Comparison of ENCODE assay signal across 26 cellular contexts in genomic region chr4:183495182-183495581, GRCh38.
"Had no signal": no experiment of that assay in that cellular context is flagged by ENCODE, and none has a peak within 500 bp of the region (broad histone marks: within the 10 kb centered on the region; RNA-seq: fewer than 3 reads in every experiment).

No MANE protein-coding gene starts in this region.

- H3K9me3 Mint-ChIP-seq: immature natural killer cell; stimulated activated effector memory CD8-positive, alpha-beta T cell treated with anti-CD3 and anti-CD28 coated beads, Interleukin-12 subunit alpha, Interleukin-12 subunit beta, amount 100 ng/mL, for 72 hours had no signal

- H3K4me1 Mint-ChIP-seq: naive B cell; stimulated activated effector memory CD8-positive, alpha-beta T cell treated with anti-CD3 and anti-CD28 coated beads, Interleukin-12 subunit alpha, Interleukin-12 subunit beta, amount 100 ng/mL, for 72 hours had no signal

- H3K9ac ChIP-seq: parathyroid adenoma had no signal

- H2AFZ ChIP-seq: parathyroid adenoma had no signal

- H3K27me3 ChIP-seq: right atrium auricular region, sigmoid colon, stomach, thyroid gland had no signal

- H3K4me3 Mint-ChIP-seq: immature natural killer cell; memory B cell; mesothelial cell of epicardium; naive B cell; nephron progenitor cell; stimulated activated effector memory CD8-positive, alpha-beta T cell treated with anti-CD3 and anti-CD28 coated beads, Interleukin-12 subunit alpha, Interleukin-12 subunit beta, amount 100 ng/mL, for 72 hours; type B pancreatic cell had no signal

- H3K36me3 ChIP-seq: right atrium auricular region, sigmoid colon, thyroid gland had no signal

- H3K27ac Mint-ChIP-seq: immature natural killer cell; memory B cell; mesothelial cell of epicardium; naive B cell; progenitor cell of endocrine pancreas; stimulated activated effector memory CD8-positive, alpha-beta T cell treated with anti-CD3 and anti-CD28 coated beads, Interleukin-12 subunit alpha, Interleukin-12 subunit beta, amount 100 ng/mL, for 72 hours; type B pancreatic cell had no signal

- H3K27ac ChIP-seq: parathyroid adenoma, right atrium auricular region, sigmoid colon, stomach, thyroid gland had no signal

- FAIRE-seq: frontal cortex had no signal

- H3K4me3 ChIP-seq: lung, mucosa of descending colon, right atrium auricular region, sigmoid colon, stomach, thyroid gland had no signal

- H3K79me2 ChIP-seq: parathyroid adenoma had no signal

- H3K27me3 Mint-ChIP-seq: memory B cell, naive B cell, progenitor cell of endocrine pancreas, type B pancreatic cell had no signal

- H3K9me3 ChIP-seq: mucosa of descending colon, sigmoid colon, stomach, thyroid gland had no signal

- DNase-seq: cerebellar nuclear complex; cortex of kidney; hypothalamus; immature natural killer cell; islet precursor cell; kidney glomerular epithelial cell; mucosa of descending colon; naive B cell; nephron progenitor cell; occipital lobe; sigmoid colon; stimulated activated CD4-positive, alpha-beta T cell treated with anti-CD3 and anti-CD28 coated beads, Interleukin-2, amount 100 ng/mL, for 24 hours; stimulated activated CD4-positive, alpha-beta T cell treated with anti-CD3 and anti-CD28 coated beads, Interleukin-4, amount 100 ng/mL, for 24 hours; stimulated activated naive CD4-positive, alpha-beta T cell treated with Interleukin-2 at 50 U/mL for 16 hours; stomach; thyroid gland had no signal

- H3K4me1 ChIP-seq: parathyroid adenoma, right atrium auricular region, sigmoid colon, stomach, thyroid gland had no signal

- ATAC-seq: left lobe of liver; mucosa of descending colon; stimulated activated effector memory CD8-positive, alpha-beta T cell treated with anti-CD3 and anti-CD28 coated beads, Interleukin-12 subunit alpha, Interleukin-12 subunit beta, amount 100 ng/mL, for 72 hours had no signal
